ENCODE assay signal across 1 cellular context in the genomic region with DNA sequence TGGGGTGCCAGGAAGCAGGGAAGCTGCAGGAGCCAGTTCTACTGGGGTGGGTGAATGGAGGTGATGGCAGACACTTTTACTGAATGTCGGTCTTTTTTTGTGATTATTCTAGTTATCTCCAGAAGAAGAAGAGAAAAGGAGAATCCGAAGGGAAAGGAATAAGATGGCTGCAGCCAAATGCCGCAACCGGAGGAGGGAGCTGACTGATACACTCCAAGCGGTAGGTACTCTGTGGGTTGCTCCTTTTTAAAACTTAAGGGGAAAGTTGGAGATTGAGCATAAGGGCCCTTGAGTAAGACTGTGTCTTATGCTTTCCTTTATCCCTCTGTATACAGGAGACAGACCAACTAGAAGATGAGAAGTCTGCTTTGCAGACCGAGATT.
TF ChIP-seq lines count a peak whose summit lies in the region.

No MANE protein-coding gene starts in this region.

TF ChIP-seq in A549, 52 proteins besides CTCF, POLR2A, EP300 and RAD21 (continued from another document):
- TF ChIP-seq E2F6 (IDR thresholded peaks at IDR 0.05; ENCODE audit: borderline replicate concordance, low read depth) = no peak
- no peak for TF ChIP-seq HES2 (IDR thresholded peaks at IDR 0.05)
- no peak for TF ChIP-seq EHMT2 (IDR thresholded peaks at IDR 0.05; ENCODE audit: low read depth)
- TF ChIP-seq TP53 (CRISPR knock-in tag; IDR thresholded peaks at IDR 0.05) = peak; percentile 47; the same call in 1 of the 2 replicates
- TF ChIP-seq JUN (IDR thresholded peaks at IDR 0.05) = no peak
- TF ChIP-seq FOSB (CRISPR knock-in tag; IDR thresholded peaks at IDR 0.05) = peak; percentile 82; the same call in 1 of the 2 replicates
- TF ChIP-seq RARB (CRISPR knock-in tag; IDR thresholded peaks at IDR 0.05) = peak; percentile 52; the same call in 1 of the 2 replicates
